Comparison of ENCODE assay signal across 10 cellular contexts in the genomic region with DNA sequence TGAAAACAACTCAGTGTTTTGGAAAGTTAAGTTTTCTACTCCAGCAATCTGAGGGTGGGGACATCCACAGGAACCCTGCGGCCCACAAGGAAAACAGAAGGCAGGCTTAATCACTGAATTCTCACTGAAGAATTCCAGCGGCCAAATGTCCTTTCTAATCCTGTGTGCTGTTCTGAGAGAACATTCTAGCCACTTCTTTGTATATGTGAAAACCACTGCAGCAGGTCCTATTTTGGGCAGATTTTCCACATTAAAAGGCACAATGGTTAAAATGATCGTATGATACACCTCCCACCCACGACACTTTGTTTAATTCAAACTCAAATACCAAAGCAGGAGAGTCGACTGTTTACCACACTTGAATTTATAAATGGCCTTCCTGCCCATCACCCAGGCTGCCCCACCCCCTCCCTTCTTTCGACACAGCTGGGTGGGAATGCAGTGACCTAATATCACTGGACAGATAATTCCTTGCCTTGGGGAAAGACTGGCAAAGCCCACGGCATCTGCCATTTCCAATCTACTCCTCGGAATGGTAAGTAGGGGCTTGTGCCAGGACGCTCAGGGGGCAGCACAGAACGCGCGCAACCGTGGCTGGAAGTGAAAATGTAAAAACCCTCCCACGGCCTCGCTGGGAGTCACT.
DNase-seq lines count a peak whose midpoint lies in the region; ATAC-seq and TF ChIP-seq lines count a peak whose summit lies in the region.
"Had no signal": no experiment of that assay in that cellular context is flagged by ENCODE, and none has a peak within 500 bp of the region (broad histone marks: within the 10 kb centered on the region; RNA-seq: fewer than 3 reads in every experiment).

No MANE protein-coding gene starts in this region.

- DNase-seq in GM23248 (peak; percentile 80), coronary artery (ENCODE audit: low spot score) (no peak), left kidney (ENCODE audit: low read depth, low spot score) (peak; percentile 50), GM10266 (ENCODE audit: extremely low spot score) (no peak), MV-4-11 (lab: John Stamatoyannopoulos, UW) (no peak), NCI-H146 (lab: John Stamatoyannopoulos, UW) (no peak)
- DNase-seq in activated naive CD4-positive, alpha-beta T cell treated with anti-CD3 and anti-CD28 coated beads, Interleukin-2, amount 50 U/mL, for 72 hours (ENCODE audit: low spot score in 2 of 2), result no peak
- DNase-seq: activated CD4-positive, alpha-beta T cell treated with anti-CD3 and anti-CD28 coated beads for 4 hours; Kasumi-1 had no signal

- TF ChIP-seq CTCF in coronary artery (IDR thresholded peaks at IDR 0.05), result no peak
- TF ChIP-seq CTCF in GM10266 (IDR thresholded peaks at IDR 0.05; ENCODE audit: control insufficient read depth, insufficient read depth, low read depth, missing control alignments), result no peak

- H4K20me1 ChIP-seq in GM23248 (ENCODE audit: insufficient read depth), result peaks cover 4% of the 10 kb centered on the region; the same call in 1 of the 2 replicates

- ATAC-seq in activated naive CD4-positive, alpha-beta T cell treated with anti-CD3 and anti-CD28 coated beads, Interleukin-2, amount 50 U/mL, for 72 hours, result no peak

- H3K36me3 ChIP-seq in GM23248 (ENCODE audit: low read depth) (no peaks in the 10 kb centered on the region), skeletal muscle tissue (ENCODE audit: control insufficient read depth in 3 of 3, insufficient read depth in 3 of 3, low read length in 3 of 3) (peaks cover 0 to 2% (median 0%) of the 10 kb centered on the region in 3 donors)

- H3K4me2 ChIP-seq in GM23248 (ENCODE audit: unreplicated experiment), result peak overlapping the region; percentile 75

- H3F3A ChIP-seq in GM23248 (ENCODE audit: insufficient read depth), result peaks cover 25% of the 10 kb centered on the region

- H3K79me2 ChIP-seq in GM23248 (ENCODE audit: insufficient read depth), result peaks cover 98% of the 10 kb centered on the region

- H3K9me3 Mint-ChIP-seq in activated naive CD4-positive, alpha-beta T cell treated with anti-CD3 and anti-CD28 coated beads, Interleukin-2, amount 50 U/mL, for 72 hours, result no peaks in the 10 kb centered on the region

- H3K36me3 Mint-ChIP-seq in activated naive CD4-positive, alpha-beta T cell treated with anti-CD3 and anti-CD28 coated beads, Interleukin-2, amount 50 U/mL, for 72 hours, result no peaks in the 10 kb centered on the region

- H3K9me2 ChIP-seq in GM23248 (ENCODE audit: insufficient read depth), result no peaks in the 10 kb centered on the region

- H3K9ac ChIP-seq in GM23248 (peak overlapping the region; percentile 68), skeletal muscle tissue (ENCODE audit: low read depth in 1 of 3, low read length in 3 of 3) (peak overlapping the region; percentile 18 to 58 (median 24))

- peak overlapping the region; percentile 39; the same call in 1 of the 2 replicates for H2AFZ ChIP-seq in GM23248

- H3K27ac ChIP-seq in GM23248 (peak overlapping the region; percentile 87), coronary artery (peak overlapping the region; percentile 57 to 89), skeletal muscle tissue (ENCODE audit: low read depth, low read length) (peak overlapping the region; percentile 45)

- in situ Hi-C loops in GM23248 (cut with MboI), result no loop called here

- H3K27ac Mint-ChIP-seq in activated naive CD4-positive, alpha-beta T cell treated with anti-CD3 and anti-CD28 coated beads, Interleukin-2, amount 50 U/mL, for 72 hours, result no peak overlapping the region

- H3K4me3 ChIP-seq in GM23248 (peak overlapping the region; percentile 52), coronary artery (peak overlapping the region; percentile 47), skeletal muscle tissue (ENCODE audit: low read length in 3 of 3) (peak overlapping the region in 2 of 3 donors; percentile 24 to 49)

- peaks cover 34% of the 10 kb centered on the region for H3K4me1 ChIP-seq in GM23248 (ENCODE audit: insufficient read depth)
- H3K4me1 ChIP-seq in skeletal muscle tissue (ENCODE audit: control insufficient read depth in 3 of 3, insufficient read depth in 3 of 3, low read length in 3 of 3), result peaks cover 41 to 63% (median 51%) of the 10 kb centered on the region in 3 donors

- H3K27me3 ChIP-seq in GM23248 (replicated peaks; ENCODE audit: insufficient read depth), result no peaks in the 10 kb centered on the region
- no peaks in the 10 kb centered on the region for H3K27me3 ChIP-seq in skeletal muscle tissue (ENCODE audit: control insufficient read depth in 3 of 3, insufficient read depth in 3 of 3, low read length in 3 of 3)

- 10 to 12% methylated on average over 14 to 15 of the region's 15 CpGs for WGBS in GM23248 (ENCODE audit: low coverage in 1 of 2, low lambda C conversion rate in 2 of 2, missing lambda C conversion rate in 2 of 2), 2 experiments

- H3K9me3 ChIP-seq in GM23248 (ENCODE audit: low read depth) (no peaks in the 10 kb centered on the region), skeletal muscle tissue (ENCODE audit: control insufficient read depth in 3 of 3, low read length in 3 of 3) (no peaks in the 10 kb centered on the region)

Comparison
In these comparisons a context has a peak if more than half of its experiments do, and no peak if none do; other contexts are left out.
1. DNase-seq: peak in GM23248 (single experiment) and left kidney (single experiment); none in coronary artery (single experiment), activated naive CD4-positive, alpha-beta T cell treated with anti-CD3 and anti-CD28 coated beads, Interleukin-2, amount 50 U/mL, for 72 hours (0 of 2), GM10266 (single experiment), MV-4-11 (single experiment) and NCI-H146 (single experiment).
2. Peak in every context shown above with its lines, with median percentiles within 50 percentile points of each other: H3K27ac ChIP-seq and H3K4me3 ChIP-seq.